In the genomic region with DNA sequence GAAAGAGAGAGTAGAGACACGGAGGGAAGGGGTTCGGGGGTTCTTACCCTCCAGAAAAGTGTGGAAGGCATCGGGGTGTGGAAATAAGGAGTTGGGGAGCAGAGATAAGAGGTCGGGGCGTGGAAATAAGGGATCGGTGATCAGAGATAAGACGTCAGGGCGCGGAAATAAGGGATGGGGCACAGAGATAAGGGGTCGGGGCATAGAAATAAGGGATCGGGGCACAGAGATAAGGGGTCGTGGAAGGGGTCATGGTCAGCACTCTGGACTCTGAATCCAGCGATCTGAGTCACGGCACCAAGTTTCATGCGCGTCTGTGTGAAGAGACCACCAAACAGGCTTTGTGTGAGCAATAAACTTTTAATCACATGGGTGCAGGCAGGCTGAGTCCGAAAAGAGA, we compare ENCODE assay signal across 1 cellular context.
A peak's percentile ranks its signal among the peaks of the same experiment; 100 is the strongest.
TF ChIP-seq lines count a peak whose summit lies in the region.

No MANE protein-coding gene starts in this region.

TF ChIP-seq in K562, 482 proteins besides CTCF, POLR2A, EP300 and RAD21 (continued from another document):
- TF ChIP-seq, protein P1, sequence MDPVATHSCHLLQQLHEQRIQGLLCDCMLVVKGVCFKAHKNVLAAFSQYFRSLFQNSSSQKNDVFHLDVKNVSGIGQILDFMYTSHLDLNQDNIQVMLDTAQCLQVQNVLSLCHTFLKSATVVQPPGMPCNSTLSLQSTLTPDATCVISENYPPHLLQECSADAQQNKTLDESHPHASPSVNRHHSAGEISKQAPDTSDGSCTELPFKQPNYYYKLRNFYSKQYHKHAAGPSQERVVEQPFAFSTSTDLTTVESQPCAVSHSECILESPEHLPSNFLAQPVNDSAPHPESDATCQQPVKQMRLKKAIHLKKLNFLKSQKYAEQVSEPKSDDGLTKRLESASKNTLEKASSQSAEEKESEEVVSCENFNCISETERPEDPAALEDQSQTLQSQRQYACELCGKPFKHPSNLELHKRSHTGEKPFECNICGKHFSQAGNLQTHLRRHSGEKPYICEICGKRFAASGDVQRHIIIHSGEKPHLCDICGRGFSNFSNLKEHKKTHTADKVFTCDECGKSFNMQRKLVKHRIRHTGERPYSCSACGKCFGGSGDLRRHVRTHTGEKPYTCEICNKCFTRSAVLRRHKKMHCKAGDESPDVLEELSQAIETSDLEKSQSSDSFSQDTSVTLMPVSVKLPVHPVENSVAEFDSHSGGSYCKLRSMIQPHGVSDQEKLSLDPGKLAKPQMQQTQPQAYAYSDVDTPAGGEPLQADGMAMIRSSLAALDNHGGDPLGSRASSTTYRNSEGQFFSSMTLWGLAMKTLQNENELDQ (CRISPR knock-in tag; IDR thresholded peaks at IDR 0.05; ENCODE audit: borderline replicate concordance): no peak
- TF ChIP-seq, protein P2, sequence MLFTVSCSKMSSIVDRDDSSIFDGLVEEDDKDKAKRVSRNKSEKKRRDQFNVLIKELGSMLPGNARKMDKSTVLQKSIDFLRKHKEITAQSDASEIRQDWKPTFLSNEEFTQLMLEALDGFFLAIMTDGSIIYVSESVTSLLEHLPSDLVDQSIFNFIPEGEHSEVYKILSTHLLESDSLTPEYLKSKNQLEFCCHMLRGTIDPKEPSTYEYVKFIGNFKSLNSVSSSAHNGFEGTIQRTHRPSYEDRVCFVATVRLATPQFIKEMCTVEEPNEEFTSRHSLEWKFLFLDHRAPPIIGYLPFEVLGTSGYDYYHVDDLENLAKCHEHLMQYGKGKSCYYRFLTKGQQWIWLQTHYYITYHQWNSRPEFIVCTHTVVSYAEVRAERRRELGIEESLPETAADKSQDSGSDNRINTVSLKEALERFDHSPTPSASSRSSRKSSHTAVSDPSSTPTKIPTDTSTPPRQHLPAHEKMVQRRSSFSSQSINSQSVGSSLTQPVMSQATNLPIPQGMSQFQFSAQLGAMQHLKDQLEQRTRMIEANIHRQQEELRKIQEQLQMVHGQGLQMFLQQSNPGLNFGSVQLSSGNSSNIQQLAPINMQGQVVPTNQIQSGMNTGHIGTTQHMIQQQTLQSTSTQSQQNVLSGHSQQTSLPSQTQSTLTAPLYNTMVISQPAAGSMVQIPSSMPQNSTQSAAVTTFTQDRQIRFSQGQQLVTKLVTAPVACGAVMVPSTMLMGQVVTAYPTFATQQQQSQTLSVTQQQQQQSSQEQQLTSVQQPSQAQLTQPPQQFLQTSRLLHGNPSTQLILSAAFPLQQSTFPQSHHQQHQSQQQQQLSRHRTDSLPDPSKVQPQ (CRISPR knock-in tag; IDR thresholded peaks at IDR 0.05; ENCODE audit: borderline replicate concordance): no peak
- TF ChIP-seq HDAC1 (IDR thresholded peaks at IDR 0.05): 0 out of 4 replicates have a peak, but pooled peaks of 1 of the 2 experiments have one; percentile 17
- peak; percentile 57; the same call in 1 of the 2 replicates for TF ChIP-seq SMARCA4 (IDR thresholded peaks at IDR 0.05)
- peak; percentile 42; the same call in 1 of the 2 replicates for TF ChIP-seq TCF3 (CRISPR knock-in tag; IDR thresholded peaks at IDR 0.05)
- peak; percentile 66 for TF ChIP-seq NR2C1 (IDR thresholded peaks at IDR 0.05)
- TF ChIP-seq NR2C1 (tag; IDR thresholded peaks at IDR 0.05): peak; percentile 81
- TF ChIP-seq TEAD4 (IDR thresholded peaks at IDR 0.05; ENCODE audit: low read length): peak; percentile 55; the same call in 1 of the 2 replicates
- no peak for TF ChIP-seq TEAD4 (CRISPR knock-in tag; IDR thresholded peaks at IDR 0.05; ENCODE audit: borderline replicate concordance)
- no peak for TF ChIP-seq HMG20A (CRISPR knock-in tag; conservative IDR thresholded peaks at IDR 0.05)
- peak; percentile 61 for TF ChIP-seq DPF2 (IDR thresholded peaks at IDR 0.05)
- TF ChIP-seq ARID1B (IDR thresholded peaks at IDR 0.05): peak; percentile 90
- TF ChIP-seq CC2D1A (IDR thresholded peaks at IDR 0.05): peak; percentile 53
- peak; percentile 36; the same call in 1 of the 2 replicates for TF ChIP-seq FOXM1 (IDR thresholded peaks at IDR 0.05; ENCODE audit: low read depth)
- TF ChIP-seq FOXM1 (CRISPR knock-in tag; IDR thresholded peaks at IDR 0.05; ENCODE audit: low read depth): no peak
- no peak for TF ChIP-seq TRIM28 (IDR thresholded peaks at IDR 0.05)
- TF ChIP-seq, protein P3, sequence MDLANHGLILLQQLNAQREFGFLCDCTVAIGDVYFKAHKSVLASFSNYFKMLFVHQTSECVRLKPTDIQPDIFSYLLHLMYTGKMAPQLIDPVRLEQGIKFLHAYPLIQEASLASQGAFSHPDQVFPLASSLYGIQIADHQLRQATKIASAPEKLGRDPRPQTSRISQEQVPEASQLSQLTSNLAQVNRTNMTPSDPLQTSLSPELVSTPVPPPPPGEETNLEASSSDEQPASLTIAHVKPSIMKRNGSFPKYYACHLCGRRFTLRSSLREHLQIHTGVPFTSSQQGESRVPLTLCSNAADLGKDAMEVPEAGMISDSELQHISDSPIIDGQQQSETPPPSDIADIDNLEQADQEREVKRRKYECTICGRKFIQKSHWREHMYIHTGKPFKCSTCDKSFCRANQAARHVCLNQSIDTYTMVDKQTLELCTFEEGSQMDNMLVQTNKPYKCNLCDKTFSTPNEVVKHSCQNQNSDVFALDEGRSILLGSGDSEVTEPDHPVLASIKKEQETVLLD (IDR thresholded peaks at IDR 0.05): 0 out of 2 replicates have a peak, but pooled peaks have one; percentile 27
- TF ChIP-seq NCOR1 (IDR thresholded peaks at IDR 0.05): peak; percentile 79
- TF ChIP-seq MTA2 (IDR thresholded peaks at IDR 0.05; ENCODE audit: low read depth): peak; percentile 75
- TF ChIP-seq TRIM24 (IDR thresholded peaks at IDR 0.05): peak; percentile 23 to 69; a peak in 3 of 4 replicates
- peak; percentile 79 for TF ChIP-seq CBFA2T2 (conservative IDR thresholded peaks at IDR 0.05)
- TF ChIP-seq L3MBTL2 (IDR thresholded peaks at IDR 0.05): no peak
- peak; percentile 93 for TF ChIP-seq ELF4 (CRISPR knock-in tag; IDR thresholded peaks at IDR 0.05)
- TF ChIP-seq DACH1 (IDR thresholded peaks at IDR 0.05; ENCODE audit: partially characterized antibody): no peak
- TF ChIP-seq TAL1 (IDR thresholded peaks at IDR 0.05): peak; percentile 85
- peak; percentile 88 for TF ChIP-seq CBFA2T3 (IDR thresholded peaks at IDR 0.05)
- TF ChIP-seq, protein P4, sequence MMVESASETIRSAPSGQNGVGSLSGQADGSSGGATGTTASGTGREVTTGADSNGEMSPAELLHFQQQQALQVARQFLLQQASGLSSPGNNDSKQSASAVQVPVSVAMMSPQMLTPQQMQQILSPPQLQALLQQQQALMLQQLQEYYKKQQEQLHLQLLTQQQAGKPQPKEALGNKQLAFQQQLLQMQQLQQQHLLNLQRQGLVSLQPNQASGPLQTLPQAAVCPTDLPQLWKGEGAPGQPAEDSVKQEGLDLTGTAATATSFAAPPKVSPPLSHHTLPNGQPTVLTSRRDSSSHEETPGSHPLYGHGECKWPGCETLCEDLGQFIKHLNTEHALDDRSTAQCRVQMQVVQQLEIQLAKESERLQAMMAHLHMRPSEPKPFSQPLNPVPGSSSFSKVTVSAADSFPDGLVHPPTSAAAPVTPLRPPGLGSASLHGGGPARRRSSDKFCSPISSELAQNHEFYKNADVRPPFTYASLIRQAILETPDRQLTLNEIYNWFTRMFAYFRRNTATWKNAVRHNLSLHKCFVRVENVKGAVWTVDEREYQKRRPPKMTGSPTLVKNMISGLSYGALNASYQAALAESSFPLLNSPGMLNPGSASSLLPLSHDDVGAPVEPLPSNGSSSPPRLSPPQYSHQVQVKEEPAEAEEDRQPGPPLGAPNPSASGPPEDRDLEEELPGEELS (CRISPR knock-in tag; IDR thresholded peaks at IDR 0.05; ENCODE audit: borderline replicate concordance): no peak
- TF ChIP-seq, protein P5, sequence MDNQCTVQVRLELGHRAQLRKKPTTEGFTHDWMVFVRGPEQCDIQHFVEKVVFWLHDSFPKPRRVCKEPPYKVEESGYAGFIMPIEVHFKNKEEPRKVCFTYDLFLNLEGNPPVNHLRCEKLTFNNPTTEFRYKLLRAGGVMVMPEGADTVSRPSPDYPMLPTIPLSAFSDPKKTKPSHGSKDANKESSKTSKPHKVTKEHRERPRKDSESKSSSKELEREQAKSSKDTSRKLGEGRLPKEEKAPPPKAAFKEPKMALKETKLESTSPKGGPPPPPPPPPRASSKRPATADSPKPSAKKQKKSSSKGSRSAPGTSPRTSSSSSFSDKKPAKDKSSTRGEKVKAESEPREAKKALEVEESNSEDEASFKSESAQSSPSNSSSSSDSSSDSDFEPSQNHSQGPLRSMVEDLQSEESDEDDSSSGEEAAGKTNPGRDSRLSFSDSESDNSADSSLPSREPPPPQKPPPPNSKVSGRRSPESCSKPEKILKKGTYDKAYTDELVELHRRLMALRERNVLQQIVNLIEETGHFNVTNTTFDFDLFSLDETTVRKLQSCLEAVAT (IDR thresholded peaks at IDR 0.05): no peak
- TF ChIP-seq CXXC5 (CRISPR knock-in tag; IDR thresholded peaks at IDR 0.05): peak; percentile 77
- peak; percentile 75 for TF ChIP-seq SMARCE1 (IDR thresholded peaks at IDR 0.05)
